Comparison of ENCODE assay signal across 18 cellular contexts in genomic region chr17:4165301-4166010, GRCh38. TPM values are rescaled to one million over a fixed set of nuclear protein-coding genes. Genes with fewer than 3 reads are reported as not detected.
DNase-seq lines count a peak whose midpoint lies in the region; ATAC-seq, FAIRE-seq and TF ChIP-seq lines count a peak whose summit lies in the region.
"Had no signal": no experiment of that assay in that cellular context is flagged by ENCODE, and none has a peak within 500 bp of the region (broad histone marks: within the 10 kb centered on the region; RNA-seq: fewer than 3 reads in every experiment).

No MANE protein-coding gene starts in this region.

- H3K36me3 ChIP-seq in fibroblast of lung (ENCODE audit: control insufficient read depth, insufficient read depth, low read length) (peaks cover 26% of the 10 kb centered on the region), kidney (ENCODE audit: control insufficient read depth in 1 of 2, insufficient read depth in 2 of 2, low read length in 2 of 2) (peaks cover 29 to 37% of the 10 kb centered on the region in 2 donors)

- intact Hi-C loops in natural killer cell (cut with micrococcal nuclease) (no loop called here), kidney (cut with DNase I) (no loop called here)
- intact Hi-C loops in activated naive CD4-positive, alpha-beta T cell treated with anti-CD3 and anti-CD28 coated beads for 36 hours (cut with micrococcal nuclease) = no loop called here

- H3K4me3 ChIP-seq in fibroblast of lung (replicated peaks in 1 of 4; ENCODE audit: control extremely low read depth in 1 of 4, insufficient read depth in 1 of 4, low read depth in 3 of 4, low read length in 4 of 4) = no peak overlapping the region
- no peak overlapping the region for H3K4me3 ChIP-seq in kidney (ENCODE audit: low read length in 2 of 2)
- H3K4me3 ChIP-seq: GM23248 had no signal

- no peaks in the 10 kb centered on the region for H3K27me3 Mint-ChIP-seq in natural killer cell treated with Interleukin-12 subunit alpha and Interleukin-12 subunit beta and Interleukin-15 and Interleukin-18, amount 100 ng/mL, for 72 hours
- no peaks in the 10 kb centered on the region for H3K27me3 Mint-ChIP-seq in natural killer cell (ENCODE audit: low read depth in 2 of 2)
- H3K27me3 Mint-ChIP-seq in effector memory CD8-positive, alpha-beta T cell = no peaks in the 10 kb centered on the region
- no peaks in the 10 kb centered on the region for H3K27me3 Mint-ChIP-seq in activated naive CD4-positive, alpha-beta T cell treated with anti-CD3 and anti-CD28 coated beads for 36 hours (ENCODE audit: low read depth)

- TF ChIP-seq CTCF in natural killer cell (IDR thresholded peaks at IDR 0.05) (no peak), fibroblast of lung (conservative IDR thresholded peaks at IDR 0.05 in 1 of 2, IDR thresholded peaks at IDR 0.05 in 1 of 2; ENCODE audit: low read depth in 1 of 2, low read length in 2 of 2) (no peak), kidney (IDR thresholded peaks at IDR 0.05; ENCODE audit: borderline replicate concordance, extremely low read depth, insufficient read depth) (no peak)

- H3K9me3 ChIP-seq in fibroblast of lung (ENCODE audit: control insufficient read depth, insufficient read depth, low read depth, low read length) (no peaks in the 10 kb centered on the region), kidney (ENCODE audit: control insufficient read depth in 1 of 2, low read length in 2 of 2) (no peaks in the 10 kb centered on the region)

- peaks cover 1% of the 10 kb centered on the region for H4K20me1 ChIP-seq in fibroblast of lung (ENCODE audit: control insufficient read depth, extremely low read depth, insufficient read depth, low read length)

- no peak for ATAC-seq in natural killer cell treated with Interleukin-12 subunit alpha and Interleukin-12 subunit beta and Interleukin-15 and Interleukin-18, amount 100 ng/mL, for 72 hours
- ATAC-seq in natural killer cell = no peak
- ATAC-seq in effector memory CD8-positive, alpha-beta T cell (replicated peaks) = no peak
- no peak for ATAC-seq in HG03520 (IDR thresholded peaks at IDR 0.05; ENCODE audit: unreplicated experiment)
- ATAC-seq: HepG2 had no signal

- peaks cover 8 to 13% of the 10 kb centered on the region in 2 donors for H3K4me1 Mint-ChIP-seq in natural killer cell treated with Interleukin-12 subunit alpha and Interleukin-12 subunit beta and Interleukin-15 and Interleukin-18, amount 100 ng/mL, for 72 hours (ENCODE audit: low read depth in 2 of 2)
- H3K4me1 Mint-ChIP-seq in natural killer cell = peaks cover 0 to 18% of the 10 kb centered on the region in 2 donors
- peaks cover 0 to 3% of the 10 kb centered on the region in 2 donors for H3K4me1 Mint-ChIP-seq in effector memory CD8-positive, alpha-beta T cell (ENCODE audit: low read depth in 2 of 2)
- H3K4me1 Mint-ChIP-seq in activated naive CD4-positive, alpha-beta T cell treated with anti-CD3 and anti-CD28 coated beads for 36 hours (ENCODE audit: low read depth) = no peaks in the 10 kb centered on the region

- H3K4me3 Mint-ChIP-seq in natural killer cell treated with Interleukin-12 subunit alpha and Interleukin-12 subunit beta and Interleukin-15 and Interleukin-18, amount 100 ng/mL, for 72 hours = no peak overlapping the region
- no peak overlapping the region for H3K4me3 Mint-ChIP-seq in natural killer cell
- no peak overlapping the region for H3K4me3 Mint-ChIP-seq in effector memory CD8-positive, alpha-beta T cell
- no peak overlapping the region for H3K4me3 Mint-ChIP-seq in activated naive CD4-positive, alpha-beta T cell treated with anti-CD3 and anti-CD28 coated beads for 36 hours

- peak overlapping the region; percentile 14 for H3K9ac ChIP-seq in fibroblast of lung (ENCODE audit: insufficient read depth, low read length)
- H3K9ac ChIP-seq in kidney (ENCODE audit: low read length in 2 of 2) = no peak overlapping the region
- H3K9ac ChIP-seq: GM23248 had no signal

- H3K4me1 ChIP-seq in fibroblast of lung (ENCODE audit: control insufficient read depth, extremely low read depth, insufficient read depth, low read length) (peaks cover 16% of the 10 kb centered on the region), kidney (ENCODE audit: control insufficient read depth in 1 of 2, insufficient read depth in 1 of 2, low read depth in 1 of 2, low read length in 2 of 2) (peaks cover 3 to 15% of the 10 kb centered on the region in 2 donors)

- H2AFZ ChIP-seq in fibroblast of lung (ENCODE audit: low read length) = no peak overlapping the region
- H2AFZ ChIP-seq: GM23248 had no signal

- H3K9me3 Mint-ChIP-seq in natural killer cell treated with Interleukin-12 subunit alpha and Interleukin-12 subunit beta and Interleukin-15 and Interleukin-18, amount 100 ng/mL, for 72 hours = no peaks in the 10 kb centered on the region
- H3K9me3 Mint-ChIP-seq in natural killer cell = no peaks in the 10 kb centered on the region
- H3K9me3 Mint-ChIP-seq in effector memory CD8-positive, alpha-beta T cell = no peaks in the 10 kb centered on the region
- no peaks in the 10 kb centered on the region for H3K9me3 Mint-ChIP-seq in activated naive CD4-positive, alpha-beta T cell treated with anti-CD3 and anti-CD28 coated beads for 36 hours

- peak; percentile 20 for DNase-seq in natural killer cell treated with Interleukin-12 subunit alpha and Interleukin-12 subunit beta and Interleukin-15 and Interleukin-18, amount 100 ng/mL, for 72 hours (ENCODE audit: low spot score)
- no peak for DNase-seq in natural killer cell
- DNase-seq in fibroblast of lung (ENCODE audit: low read depth in 2 of 2) = peak in 1 of 2 donors; percentile 6
- DNase-seq in kidney = peak; percentile 45
- no peak for DNase-seq in effector memory CD8-positive, alpha-beta T cell
- DNase-seq in activated naive CD4-positive, alpha-beta T cell treated with anti-CD3 and anti-CD28 coated beads for 36 hours = no peak
- DNase-seq: C1 segment of cervical spinal cord, DMS79 treated with DMSO at 0.1 percent for 48 hours, GM23248, KG1, NCI-H1048, NCI-H1436 treated with DMSO at 0.1 percent for 48 hours, NCI-H226, NCI-H524 treated with DMSO at 0.1 percent for 48 hours, SHP77 had no signal

- H3K27ac Mint-ChIP-seq in natural killer cell treated with Interleukin-12 subunit alpha and Interleukin-12 subunit beta and Interleukin-15 and Interleukin-18, amount 100 ng/mL, for 72 hours = peak overlapping the region in 1 of 2 donors; percentile 33
- peak overlapping the region in 1 of 2 donors; percentile 36 for H3K27ac Mint-ChIP-seq in natural killer cell
- H3K27ac Mint-ChIP-seq in effector memory CD8-positive, alpha-beta T cell = no peak overlapping the region
- no peak overlapping the region for H3K27ac Mint-ChIP-seq in activated naive CD4-positive, alpha-beta T cell treated with anti-CD3 and anti-CD28 coated beads for 36 hours

- no peak for FAIRE-seq in kidney (lab: Jason Lieb, UNC)
- FAIRE-seq: A204.1, HepG2 had no signal

- no peaks in the 10 kb centered on the region for H3K27me3 ChIP-seq in fibroblast of lung (ENCODE audit: control insufficient read depth, insufficient read depth, low read length)

- H3K4me2 ChIP-seq in fibroblast of lung (ENCODE audit: extremely low read depth, insufficient read depth, low read length) = no peak overlapping the region

- H3K79me2 ChIP-seq in fibroblast of lung (ENCODE audit: control insufficient read depth, insufficient read depth, low read length) = no peaks in the 10 kb centered on the region

- H3K36me3 Mint-ChIP-seq in natural killer cell treated with Interleukin-12 subunit alpha and Interleukin-12 subunit beta and Interleukin-15 and Interleukin-18, amount 100 ng/mL, for 72 hours = peaks cover 31% of the 10 kb centered on the region
- H3K36me3 Mint-ChIP-seq in natural killer cell = no peaks in the 10 kb centered on the region
- H3K36me3 Mint-ChIP-seq in effector memory CD8-positive, alpha-beta T cell (ENCODE audit: insufficient read depth) = peaks cover 48% of the 10 kb centered on the region
- H3K36me3 Mint-ChIP-seq in activated naive CD4-positive, alpha-beta T cell treated with anti-CD3 and anti-CD28 coated beads for 36 hours (ENCODE audit: low read depth) = peaks cover 34% of the 10 kb centered on the region

- CTCF ChIA-PET in activated naive CD4-positive, alpha-beta T cell treated with anti-CD3 and anti-CD28 coated beads for 36 hours (lab: Charles Lee) = no interaction called here

- no peak overlapping the region for H3K27ac ChIP-seq in fibroblast of lung (ENCODE audit: insufficient read depth, low read length)
- H3K27ac ChIP-seq in kidney (ENCODE audit: low read depth in 2 of 2, low read length in 2 of 2) = no peak overlapping the region
- H3K27ac ChIP-seq: GM23248 had no signal

RNA-seq across cellular contexts. Expression of gene CYB5D2, which starts 22.5 kb away (rescaled TPM):
- 10 to 100 TPM in 1 of 2 donors, 1 to 10 TPM in 1; 7.2 to 13.2 TPM for total RNA-seq in natural killer cell treated with Interleukin-12 subunit alpha and Interleukin-12 subunit beta and Interleukin-15 and Interleukin-18, amount 100 ng/mL, for 72 hours
- total RNA-seq in natural killer cell (1 to 10 TPM; 5.3 to 7.1 (median 6.4) TPM), fibroblast of lung (23.4 and 35.7 TPM in 2 replicates), kidney (29.8 TPM)
- polyA plus RNA-seq in fibroblast of lung (18.4 and 19.3 TPM in 2 replicates), kidney (ENCODE audit: insufficient read depth, low read depth, low replicate concordance) (49.7 TPM)
- polyA plus RNA-seq in fibroblast of lung (2012) = 16.3 and 19.5 TPM in 2 replicates
- 30.8 and 44.1 TPM in 2 replicates for polyA minus RNA-seq in fibroblast of lung (ENCODE audit: low replicate concordance)
- total RNA-seq in activated naive CD4-positive, alpha-beta T cell treated with anti-CD3 and anti-CD28 coated beads for 36 hours = 1 to 10 TPM; 7.2 to 8.1 TPM

RNA-seq across cellular contexts. Expression of gene ZZEF1, which starts 22.6 kb away (rescaled TPM):
- 10 to 100 TPM; 65.0 to 96.3 TPM for total RNA-seq in natural killer cell treated with Interleukin-12 subunit alpha and Interleukin-12 subunit beta and Interleukin-15 and Interleukin-18, amount 100 ng/mL, for 72 hours
- total RNA-seq in natural killer cell (100 to 1,000 TPM; 102 to 126 (median 125) TPM), fibroblast of lung (22.6 and 32.9 TPM in 2 replicates), kidney (56.1 TPM)
- polyA plus RNA-seq in fibroblast of lung (14.1 and 14.5 TPM in 2 replicates), kidney (ENCODE audit: insufficient read depth, low read depth, low replicate concordance) (4.6 TPM)
- polyA plus RNA-seq in fibroblast of lung (2012) = 12.1 and 12.5 TPM in 2 replicates
- polyA minus RNA-seq in fibroblast of lung (ENCODE audit: low replicate concordance) = 66.0 and 114 TPM in 2 replicates
- total RNA-seq in activated naive CD4-positive, alpha-beta T cell treated with anti-CD3 and anti-CD28 coated beads for 36 hours = 10 to 100 TPM; 35.4 to 37.2 TPM

Comparison
In these comparisons a context has a peak if more than half of its experiments do, and no peak if none do; other contexts are left out.
1. DNase-seq: peak in natural killer cell treated with Interleukin-12 subunit alpha and Interleukin-12 subunit beta and Interleukin-15 and Interleukin-18, amount 100 ng/mL, for 72 hours (single experiment) and kidney (single experiment); none in natural killer cell (single experiment), effector memory CD8-positive, alpha-beta T cell (0 of 3) and activated naive CD4-positive, alpha-beta T cell treated with anti-CD3 and anti-CD28 coated beads for 36 hours (single experiment).